ENCODE assay signal across 1 cellular context in genomic region chr3:130963878-130964277, GRCh38.
TF ChIP-seq lines count a peak whose summit lies in the region.

No MANE protein-coding gene starts in this region.

TF ChIP-seq in K562, 482 proteins besides CTCF, POLR2A, EP300 and RAD21 (continued from another document):
- TF ChIP-seq UBTF (IDR thresholded peaks at IDR 0.05; ENCODE audit: borderline replicate concordance in 1 of 2, low read depth in 2 of 2, low read length in 2 of 2): no peak
- no peak for TF ChIP-seq PHF20 (IDR thresholded peaks at IDR 0.05; ENCODE audit: partially characterized antibody)
- TF ChIP-seq SOX6 (IDR thresholded peaks at IDR 0.05): peak; percentile 71
- TF ChIP-seq HMG20B (CRISPR knock-in tag; IDR thresholded peaks at IDR 0.05): no peak
- TF ChIP-seq POLR2AphosphoS5 (IDR thresholded peaks at IDR 0.05; ENCODE audit: control insufficient read depth, insufficient read depth, low read depth, low read length): no peak
- TF ChIP-seq ZNF217 (CRISPR knock-in tag; IDR thresholded peaks at IDR 0.05): no peak
- TF ChIP-seq NCOA2 (IDR thresholded peaks at IDR 0.05; ENCODE audit: partially characterized antibody in 2 of 2): no peak
- no peak for TF ChIP-seq FIP1L1 (IDR thresholded peaks at IDR 0.05; ENCODE audit: low read depth, low read length, poor library complexity, severe bottlenecking)
- TF ChIP-seq THAP7 (CRISPR knock-in tag; IDR thresholded peaks at IDR 0.05): no peak
- TF ChIP-seq FOXA3 (CRISPR knock-in tag; conservative IDR thresholded peaks at IDR 0.05 in 1 of 2, IDR thresholded peaks at IDR 0.05 in 1 of 2): peak in 1 of 2 experiments; percentile 35; a peak in 1 of 4 replicates
- TF ChIP-seq CLOCK (CRISPR knock-in tag; IDR thresholded peaks at IDR 0.05; ENCODE audit: borderline replicate concordance): no peak
- peak; percentile 80 for TF ChIP-seq FOSL1 (tag; conservative IDR thresholded peaks at IDR 0.05)
- peak; percentile 43; the same call in 1 of the 2 replicates for TF ChIP-seq CEBPG (CRISPR knock-in tag; IDR thresholded peaks at IDR 0.05)
- peak in 1 of 2 experiments; percentile 93; a peak in 2 of 4 replicates for TF ChIP-seq CEBPG (tag; conservative IDR thresholded peaks at IDR 0.05 in 1 of 2, IDR thresholded peaks at IDR 0.05 in 1 of 2)
- TF ChIP-seq ATF3 (IDR thresholded peaks at IDR 0.05): peak; percentile 53; the same call in 1 of the 2 replicates
- TF ChIP-seq ATF3 (CRISPR knock-in tag; conservative IDR thresholded peaks at IDR 0.05): no peak
- no peak for TF ChIP-seq MYC (IDR thresholded peaks at IDR 0.05; ENCODE audit: low read depth, low read length)
- no peak for TF ChIP-seq MYC (CRISPR knock-in tag; IDR thresholded peaks at IDR 0.05; ENCODE audit: borderline replicate concordance, low read depth)
- no peak for TF ChIP-seq GTF2A2 (tag; IDR thresholded peaks at IDR 0.05)
- TF ChIP-seq RBM14 (IDR thresholded peaks at IDR 0.05; ENCODE audit: borderline replicate concordance, insufficient read depth, low read depth, low read length): no peak
- TF ChIP-seq ZBTB49 (CRISPR knock-in tag; IDR thresholded peaks at IDR 0.05; ENCODE audit: borderline replicate concordance): no peak
- no peak for TF ChIP-seq EZH2 (IDR thresholded peaks at IDR 0.05; ENCODE audit: borderline replicate concordance, low read depth, low read length)
- no peak for TF ChIP-seq ZNF583 (CRISPR knock-in tag; IDR thresholded peaks at IDR 0.05)
- no peak for TF ChIP-seq TCF7 (IDR thresholded peaks at IDR 0.05; ENCODE audit: borderline replicate concordance)
- no peak for TF ChIP-seq ATF4 (CRISPR knock-in tag; IDR thresholded peaks at IDR 0.05)
- TF ChIP-seq CREB1 (IDR thresholded peaks at IDR 0.05): no peak
- no peak for TF ChIP-seq CREB1 (CRISPR knock-in tag; IDR thresholded peaks at IDR 0.05)
